21 cellular contexts compared by ENCODE assay signal in genomic region chr7:98359395-98359794, GRCh38.
"Had no signal": no experiment of that assay in that cellular context is flagged by ENCODE, and none has a peak within 500 bp of the region (broad histone marks: within the 10 kb centered on the region; RNA-seq: fewer than 3 reads in every experiment).

No MANE protein-coding gene starts in this region.

- H3K4me1 ChIP-seq: gastrocnemius medialis, psoas muscle, vagina had no signal

- H3K4me3 ChIP-seq: coronary artery, gastrocnemius medialis, heart right ventricle, psoas muscle, upper lobe of left lung, vagina had no signal

- ATAC-seq: esophagus mucosa; gastrocnemius medialis; psoas muscle; sciatic nerve; stimulated activated naive B cell treated with anti-CD40 and anti-IgM and Interleukin-4, amounts not matched to agents 10 μg/mL and 1 μg/mL and 100 μg/mL, for 72 hours; stimulated activated naive CD8-positive, alpha-beta T cell treated with anti-CD3 and anti-CD28 coated beads, Interleukin-15, amount 100 ng/mL, for 72 hours had no signal

- H3K27ac Mint-ChIP-seq: stimulated activated naive B cell treated with anti-CD40 and anti-IgM and Interleukin-4, amounts not matched to agents 10 μg/mL and 1 μg/mL and 100 μg/mL, for 72 hours; stimulated activated naive CD8-positive, alpha-beta T cell treated with anti-CD3 and anti-CD28 coated beads, Interleukin-15, amount 100 ng/mL, for 72 hours had no signal

- H3K27me3 Mint-ChIP-seq: stimulated activated naive CD8-positive, alpha-beta T cell treated with anti-CD3 and anti-CD28 coated beads, Interleukin-15, amount 100 ng/mL, for 72 hours had no signal

- DNase-seq: effector CD4-positive, alpha-beta T cell; endodermal cell; gastrocnemius medialis; heart right ventricle; islet precursor cell; mammary epithelial cell; midbrain; naive B cell; psoas muscle; stimulated activated CD4-positive, alpha-beta T cell treated with anti-CD3 and anti-CD28 coated beads, Interleukin-2, amount 100 ng/mL, for 24 hours; stimulated activated CD4-positive, alpha-beta T cell treated with anti-CD3 and anti-CD28 coated beads, Interleukin-4, amount 100 ng/mL, for 4 hours; stimulated activated naive B cell treated with anti-CD40 and anti-IgM and Interleukin-4, amounts not matched to agents 10 μg/mL and 1 μg/mL and 100 μg/mL, for 72 hours; stimulated activated naive CD8-positive, alpha-beta T cell treated with anti-CD3 and anti-CD28 coated beads, Interleukin-15, amount 100 ng/mL, for 72 hours; substantia nigra had no signal

- H3K36me3 Mint-ChIP-seq: naive B cell had no signal

- H3K27ac ChIP-seq: coronary artery, gastrocnemius medialis, neutrophil, psoas muscle, vagina had no signal

- H3K9me3 ChIP-seq: gastrocnemius medialis, heart right ventricle, neutrophil, psoas muscle, upper lobe of left lung, vagina had no signal

- H3K4me1 Mint-ChIP-seq: naive B cell; nephron; stimulated activated naive B cell treated with anti-CD40 and anti-IgM and Interleukin-4, amounts not matched to agents 10 μg/mL and 1 μg/mL and 100 μg/mL, for 72 hours; stimulated activated naive CD8-positive, alpha-beta T cell treated with anti-CD3 and anti-CD28 coated beads, Interleukin-15, amount 100 ng/mL, for 72 hours had no signal

- H3K27me3 ChIP-seq: gastrocnemius medialis, heart right ventricle, upper lobe of left lung, vagina had no signal

- H3K4me3 Mint-ChIP-seq: endodermal cell; naive B cell; nephron; stimulated activated naive B cell treated with anti-CD40 and anti-IgM and Interleukin-4, amounts not matched to agents 10 μg/mL and 1 μg/mL and 100 μg/mL, for 72 hours; stimulated activated naive CD8-positive, alpha-beta T cell treated with anti-CD3 and anti-CD28 coated beads, Interleukin-15, amount 100 ng/mL, for 72 hours had no signal

- H3K9me3 Mint-ChIP-seq: endodermal cell; naive B cell; nephron; stimulated activated naive B cell treated with anti-CD40 and anti-IgM and Interleukin-4, amounts not matched to agents 10 μg/mL and 1 μg/mL and 100 μg/mL, for 72 hours; stimulated activated naive CD8-positive, alpha-beta T cell treated with anti-CD3 and anti-CD28 coated beads, Interleukin-15, amount 100 ng/mL, for 72 hours had no signal

- H3K36me3 ChIP-seq: gastrocnemius medialis, heart right ventricle, neutrophil, upper lobe of left lung, vagina had no signal
